In the genomic region with DNA sequence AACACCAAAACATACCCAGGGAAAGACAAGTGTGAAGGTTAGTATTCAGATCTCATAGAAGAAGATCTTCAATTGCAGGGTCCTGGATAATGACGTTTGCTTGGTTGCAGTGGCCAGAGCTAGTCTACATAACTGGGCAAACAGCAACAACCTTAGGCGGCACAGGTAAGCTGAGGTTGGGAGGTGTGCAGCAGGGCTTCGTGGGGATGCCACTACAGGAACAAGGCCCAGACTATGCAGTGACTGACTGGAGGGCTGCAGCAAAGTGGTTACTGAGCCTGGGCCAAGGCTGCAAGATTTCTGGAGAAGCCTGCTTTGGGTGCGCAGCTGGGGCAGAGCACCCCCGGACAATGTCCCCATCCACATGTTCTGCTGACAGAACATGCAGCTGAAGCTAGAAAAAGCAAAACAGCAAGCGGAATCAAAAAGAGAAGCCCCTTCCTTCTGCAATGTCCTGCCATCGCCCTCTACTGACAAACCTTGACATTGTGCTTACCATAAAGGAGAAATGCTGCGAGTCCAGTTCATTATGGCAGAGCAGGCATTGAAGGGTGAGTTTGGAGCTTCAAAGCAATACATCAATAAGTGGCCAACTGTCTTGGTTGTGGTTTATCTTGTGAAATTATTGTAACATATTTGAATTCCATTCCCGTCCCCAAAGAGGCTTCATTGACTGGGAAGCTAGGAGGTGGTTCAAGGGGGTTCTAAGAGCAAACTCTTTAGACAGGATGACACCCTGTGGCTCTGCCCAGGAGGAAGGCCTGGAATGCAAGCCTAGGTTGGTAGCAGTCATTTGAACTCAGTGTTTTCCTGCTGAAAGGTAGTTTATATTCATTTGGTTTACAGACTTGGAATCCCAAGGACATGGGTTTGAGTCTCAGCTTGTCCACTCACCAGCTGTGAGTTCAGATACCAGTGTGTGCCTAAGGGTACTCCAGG, we compare ENCODE assay signal across 12 cellular contexts.
DNase-seq lines count a peak whose midpoint lies in the region; ATAC-seq and TF ChIP-seq lines count a peak whose summit lies in the region.
"Had no signal": no experiment of that assay in that cellular context is flagged by ENCODE, and none has a peak within 500 bp of the region (broad histone marks: within the 10 kb centered on the region; RNA-seq: fewer than 3 reads in every experiment).

No MANE protein-coding gene starts in this region.

- peak overlapping the region in 1 of 2 donors; percentile 32 for H3K27ac Mint-ChIP-seq in natural killer cell
- no peak overlapping the region for H3K27ac Mint-ChIP-seq in natural killer cell treated with Interleukin-12 subunit alpha and Interleukin-12 subunit beta and Interleukin-15 and Interleukin-18, amount 100 ng/mL, for 72 hours
- H3K27ac Mint-ChIP-seq in effector memory CD8-positive, alpha-beta T cell: peak overlapping the region; percentile 10 to 83
- H3K27ac Mint-ChIP-seq: activated T-helper 1 cell treated with anti-CD3 and anti-CD28 coated beads, Interleukin-12 subunit alpha, Interleukin-12 subunit beta, Interleukin-2, Interleukin-4 antibody, amounts not matched to agents 30 ng/mL and 10 ng/mL and 1 ng/mL, durations not matched to agents 14 hours and 24 hours and 36 hours had no signal

- peaks cover 48 to 51% of the 10 kb centered on the region in 2 donors for H3K4me1 Mint-ChIP-seq in natural killer cell
- peaks cover 24 to 43% of the 10 kb centered on the region in 2 donors for H3K4me1 Mint-ChIP-seq in natural killer cell treated with Interleukin-12 subunit alpha and Interleukin-12 subunit beta and Interleukin-15 and Interleukin-18, amount 100 ng/mL, for 72 hours (ENCODE audit: low read depth in 2 of 2)
- H3K4me1 Mint-ChIP-seq in effector memory CD8-positive, alpha-beta T cell (ENCODE audit: low read depth in 2 of 2): peaks cover 17 to 32% of the 10 kb centered on the region in 2 donors

- H3K4me1 ChIP-seq in left lung: peaks cover 0 to 3% of the 10 kb centered on the region in 2 donors

- H3K27me3 Mint-ChIP-seq in natural killer cell (ENCODE audit: low read depth in 2 of 2): no peaks in the 10 kb centered on the region
- no peaks in the 10 kb centered on the region for H3K27me3 Mint-ChIP-seq in natural killer cell treated with Interleukin-12 subunit alpha and Interleukin-12 subunit beta and Interleukin-15 and Interleukin-18, amount 100 ng/mL, for 72 hours
- no peaks in the 10 kb centered on the region for H3K27me3 Mint-ChIP-seq in effector memory CD8-positive, alpha-beta T cell

- H3K9me3 ChIP-seq in left lung: no peaks in the 10 kb centered on the region
- H3K9me3 ChIP-seq: stomach had no signal

- no peak for DNase-seq in natural killer cell
- no peak for DNase-seq in natural killer cell treated with Interleukin-12 subunit alpha and Interleukin-12 subunit beta and Interleukin-15 and Interleukin-18, amount 100 ng/mL, for 72 hours (ENCODE audit: low spot score)
- peak; percentile 48 for DNase-seq in MV-4-11 (lab: John Stamatoyannopoulos, UW)
- DNase-seq in effector memory CD8-positive, alpha-beta T cell: no peak
- DNase-seq in left lung: no peak
- DNase-seq: COR-L47, NCI-H187 treated with DMSO at 0.1 percent for 48 hours, stomach had no signal

- TF ChIP-seq CTCF in natural killer cell (IDR thresholded peaks at IDR 0.05) (no peak), left lung (IDR thresholded peaks at IDR 0.05) (no peak)

- no peaks in the 10 kb centered on the region for H3K9me3 Mint-ChIP-seq in natural killer cell
- H3K9me3 Mint-ChIP-seq in natural killer cell treated with Interleukin-12 subunit alpha and Interleukin-12 subunit beta and Interleukin-15 and Interleukin-18, amount 100 ng/mL, for 72 hours: no peaks in the 10 kb centered on the region
- H3K9me3 Mint-ChIP-seq in effector memory CD8-positive, alpha-beta T cell: no peaks in the 10 kb centered on the region
- H3K9me3 Mint-ChIP-seq: activated T-helper 1 cell treated with anti-CD3 and anti-CD28 coated beads, Interleukin-12 subunit alpha, Interleukin-12 subunit beta, Interleukin-2, Interleukin-4 antibody, amounts not matched to agents 30 ng/mL and 10 ng/mL and 1 ng/mL, durations not matched to agents 14 hours and 24 hours and 36 hours had no signal

- H3K27ac ChIP-seq in left lung: no peak overlapping the region
- H3K27ac ChIP-seq: stomach had no signal

- no peaks in the 10 kb centered on the region for H3K36me3 ChIP-seq in left lung
- H3K36me3 ChIP-seq: stomach had no signal

- intact Hi-C loops in natural killer cell (cut with micrococcal nuclease): no loop called here
- intact Hi-C loops in left lung (cut with DNase I): no loop called here

- peak overlapping the region; percentile 35 for H3K4me3 Mint-ChIP-seq in natural killer cell
- no peak overlapping the region for H3K4me3 Mint-ChIP-seq in natural killer cell treated with Interleukin-12 subunit alpha and Interleukin-12 subunit beta and Interleukin-15 and Interleukin-18, amount 100 ng/mL, for 72 hours
- H3K4me3 Mint-ChIP-seq in effector memory CD8-positive, alpha-beta T cell: peak overlapping the region in 1 of 2 donors; percentile 10
- H3K4me3 Mint-ChIP-seq: activated T-helper 1 cell treated with anti-CD3 and anti-CD28 coated beads, Interleukin-12 subunit alpha, Interleukin-12 subunit beta, Interleukin-2, Interleukin-4 antibody, amounts not matched to agents 30 ng/mL and 10 ng/mL and 1 ng/mL, durations not matched to agents 14 hours and 24 hours and 36 hours had no signal

- ATAC-seq in natural killer cell (no peak), HG02610 (IDR thresholded peaks at IDR 0.05; ENCODE audit: unreplicated experiment) (no peak), left lung (no peak), GM21717 (IDR thresholded peaks at IDR 0.05; ENCODE audit: unreplicated experiment) (no peak), GM19452 (IDR thresholded peaks at IDR 0.05; ENCODE audit: unreplicated experiment) (no peak)
- no peak for ATAC-seq in natural killer cell treated with Interleukin-12 subunit alpha and Interleukin-12 subunit beta and Interleukin-15 and Interleukin-18, amount 100 ng/mL, for 72 hours
- ATAC-seq in effector memory CD8-positive, alpha-beta T cell (replicated peaks): no peak

- H3K4me3 ChIP-seq in left lung: no peak overlapping the region
- H3K4me3 ChIP-seq: stomach had no signal

- H3K27me3 ChIP-seq in left lung: no peaks in the 10 kb centered on the region
- H3K27me3 ChIP-seq: stomach had no signal

- no peaks in the 10 kb centered on the region for H3K36me3 Mint-ChIP-seq in natural killer cell
- no peaks in the 10 kb centered on the region for H3K36me3 Mint-ChIP-seq in natural killer cell treated with Interleukin-12 subunit alpha and Interleukin-12 subunit beta and Interleukin-15 and Interleukin-18, amount 100 ng/mL, for 72 hours
- peaks cover 3% of the 10 kb centered on the region for H3K36me3 Mint-ChIP-seq in effector memory CD8-positive, alpha-beta T cell (ENCODE audit: insufficient read depth)

Comparison
In these comparisons a context has a peak if more than half of its experiments do, and no peak if none do; other contexts are left out.
1. H3K27ac Mint-ChIP-seq: peak in effector memory CD8-positive, alpha-beta T cell (2 of 2); none in natural killer cell treated with Interleukin-12 subunit alpha and Interleukin-12 subunit beta and Interleukin-15 and Interleukin-18, amount 100 ng/mL, for 72 hours (0 of 2).